In the genomic region with DNA sequence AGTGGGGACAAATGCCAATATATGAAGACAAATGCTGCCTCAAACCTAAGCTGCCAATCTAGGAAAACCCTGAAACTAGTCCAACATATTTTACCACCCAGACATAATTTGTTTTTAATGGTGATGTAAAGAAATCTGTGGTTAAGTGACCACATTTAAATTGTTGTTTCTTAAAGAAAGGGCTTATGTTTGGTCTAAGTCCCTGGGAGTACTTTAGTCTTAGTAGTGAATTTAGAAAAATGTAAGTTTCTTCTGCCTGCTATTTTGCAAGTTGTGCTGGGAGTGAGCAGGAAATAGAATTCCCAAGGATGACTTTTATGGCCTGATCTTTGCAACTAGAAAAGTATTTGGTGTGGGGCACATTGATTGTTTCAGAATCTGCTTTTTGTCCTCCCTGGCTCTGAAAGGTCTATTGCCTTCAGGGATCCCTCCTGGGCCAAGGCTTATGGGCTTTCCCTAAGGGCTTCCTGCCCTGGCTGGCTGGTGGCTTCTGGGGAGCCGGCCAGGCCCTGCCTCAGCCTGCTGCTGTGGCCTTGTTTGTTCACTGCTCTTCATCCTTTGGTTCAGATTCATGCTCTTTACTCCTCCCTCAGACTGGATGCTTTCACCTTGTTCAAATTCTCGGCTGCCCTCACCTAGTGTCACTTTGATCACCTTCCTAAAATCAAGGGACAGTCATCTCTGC, we compare ENCODE assay signal across 1 cellular context.
TF ChIP-seq lines count a peak whose summit lies in the region.

No MANE protein-coding gene starts in this region.

TF ChIP-seq in A549, 52 proteins besides CTCF, POLR2A, EP300 and RAD21 (continued from another document):
- TF ChIP-seq, protein P1, sequence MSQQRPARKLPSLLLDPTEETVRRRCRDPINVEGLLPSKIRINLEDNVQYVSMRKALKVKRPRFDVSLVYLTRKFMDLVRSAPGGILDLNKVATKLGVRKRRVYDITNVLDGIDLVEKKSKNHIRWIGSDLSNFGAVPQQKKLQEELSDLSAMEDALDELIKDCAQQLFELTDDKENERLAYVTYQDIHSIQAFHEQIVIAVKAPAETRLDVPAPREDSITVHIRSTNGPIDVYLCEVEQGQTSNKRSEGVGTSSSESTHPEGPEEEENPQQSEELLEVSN (IDR thresholded peaks at IDR 0.05; ENCODE audit: borderline replicate concordance, low read depth), result no peak
- TF ChIP-seq TFCP2L1 (CRISPR knock-in tag; IDR thresholded peaks at IDR 0.05) (no peak), BHLHE40 (IDR thresholded peaks at IDR 0.05; ENCODE audit: low read depth, low read length) (no peak), EHMT2 (IDR thresholded peaks at IDR 0.05; ENCODE audit: low read depth) (no peak), RARB (CRISPR knock-in tag; IDR thresholded peaks at IDR 0.05) (no peak), CBX8 (IDR thresholded peaks at IDR 0.05) (no peak), ZNF302 (CRISPR knock-in tag; IDR thresholded peaks at IDR 0.05) (no peak), ATOH8 (CRISPR knock-in tag; IDR thresholded peaks at IDR 0.05; ENCODE audit: low read depth) (no peak), KDM5A (IDR thresholded peaks at IDR 0.05) (no peak), CEBPB (IDR thresholded peaks at IDR 0.05) (no peak), JUN (IDR thresholded peaks at IDR 0.05) (no peak)
- TF ChIP-seq, protein P2, sequence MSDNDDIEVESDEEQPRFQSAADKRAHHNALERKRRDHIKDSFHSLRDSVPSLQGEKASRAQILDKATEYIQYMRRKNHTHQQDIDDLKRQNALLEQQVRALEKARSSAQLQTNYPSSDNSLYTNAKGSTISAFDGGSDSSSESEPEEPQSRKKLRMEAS (IDR thresholded peaks at IDR 0.05), result no peak
TF ChIP-seq in A549: peak in this region for 0.
